8 cellular contexts compared by ENCODE assay signal in the genomic region with DNA sequence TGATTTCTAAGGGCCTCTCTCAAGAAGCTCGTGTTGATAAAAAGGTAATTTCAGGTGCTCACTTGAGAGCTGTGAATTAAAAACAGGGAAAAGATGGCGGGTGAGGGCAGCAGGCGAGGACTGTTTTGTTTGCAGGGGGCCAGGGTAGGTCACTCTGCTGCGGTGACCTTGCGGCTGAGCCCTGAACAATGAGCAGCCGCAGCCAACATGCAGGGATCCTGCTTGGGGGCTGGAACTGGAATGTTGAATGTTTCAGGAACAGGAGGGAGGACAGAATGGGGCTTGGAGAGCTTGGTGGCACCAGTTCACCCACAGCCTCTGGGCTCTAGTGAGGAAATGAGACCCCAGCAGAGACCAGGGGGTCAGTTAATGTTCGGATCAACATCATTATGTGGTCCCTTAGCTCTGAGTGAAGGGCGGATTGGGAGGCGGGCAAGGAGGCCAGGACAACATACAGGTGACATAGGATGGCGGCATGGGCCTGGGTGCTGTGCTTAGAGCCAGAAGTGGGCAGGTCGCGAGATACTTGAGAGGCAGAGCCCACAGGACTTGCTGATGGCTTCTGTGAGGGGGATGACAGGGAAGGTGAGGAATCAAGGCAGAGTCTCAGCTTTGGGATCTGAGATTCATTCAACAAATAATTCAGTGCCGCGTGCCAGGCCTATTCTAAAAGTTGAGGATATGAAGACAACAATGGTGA.
DNase-seq lines count a peak whose midpoint lies in the region; ATAC-seq, FAIRE-seq and TF ChIP-seq lines count a peak whose summit lies in the region.
"Not testable (repeated sequence)": the region's sequence is repeated elsewhere in the genome, so short reads cannot be mapped to it uniquely, and the experiment has no call there.

No MANE protein-coding gene starts in this region.

- H3K27me3 Mint-ChIP-seq in CD14-positive monocyte (ENCODE audit: low read depth in 3 of 3); activated B cell treated with CpG ODN at 0.5 μM for 24 hours; natural killer cell treated with Interleukin-12 subunit alpha and Interleukin-12 subunit beta and Interleukin-15 and Interleukin-18, amount 100 ng/mL, for 72 hours: not testable (repeated sequence)

- TF ChIP-seq EP300 in GM12878 (IDR thresholded peaks at IDR 0.05; ENCODE audit: borderline replicate concordance in 1 of 2, control insufficient read depth in 1 of 2, low read depth in 2 of 2, low read length in 2 of 2): not testable (repeated sequence)

- peak overlapping the region in 5 of 7 donors; percentile 46 to 93 (median 91) for H3K27ac Mint-ChIP-seq in CD14-positive monocyte
- H3K27ac Mint-ChIP-seq in activated B cell treated with CpG ODN at 0.5 μM for 24 hours: not testable (repeated sequence)
- H3K27ac Mint-ChIP-seq in natural killer cell treated with Interleukin-12 subunit alpha and Interleukin-12 subunit beta and Interleukin-15 and Interleukin-18, amount 100 ng/mL, for 72 hours: peak overlapping the region; percentile 81 to 87
- H3K27ac Mint-ChIP-seq in stimulated activated effector memory CD8-positive, alpha-beta T cell treated with anti-CD3 and anti-CD28 coated beads, Interleukin-12 subunit alpha, Interleukin-12 subunit beta, amount 100 ng/mL, for 72 hours: peak overlapping the region; percentile 98

- not testable (repeated sequence) for H3K4me1 ChIP-seq in HEK293 (ENCODE audit: control insufficient read depth, insufficient read depth, low read length)
- H3K4me1 ChIP-seq in GM12878 (ENCODE audit: control insufficient read depth, insufficient read depth, low read length): peaks cover 15% of the 10 kb centered on the region

- CTCF ChIA-PET in HEK293 (lab: Yijun Ruan, JAX) (interaction anchor here (0.6 to 1.0 kb wide), 2 partner anchors 10 to 798 kb away, joined by 3 to 8 read pairs; no protein-coding TSS in a partner anchor), GM12878 (lab: Yijun Ruan, JAX) (interaction anchor here (1.3 to 1.7 kb wide), 3 partner anchors 10 to 94 kb away, joined by 3 to 5 read pairs (median 3); no protein-coding TSS in a partner anchor)
- CTCF ChIA-PET in activated B cell treated with CpG ODN at 0.5 μM for 24 hours (lab: Charles Lee): not testable (repeated sequence)

- not testable (repeated sequence) for H3K9ac ChIP-seq in GM12878 (ENCODE audit: control insufficient read depth, insufficient read depth, low read length)

- not testable (repeated sequence) for H3K27me3 ChIP-seq in GM12878 (replicated peaks in 1 of 2; ENCODE audit: control insufficient read depth in 2 of 2, insufficient read depth in 2 of 2, low read length in 1 of 2)

- peaks cover 25% of the 10 kb centered on the region for H3K79me2 ChIP-seq in GM12878 (ENCODE audit: control insufficient read depth, insufficient read depth, low read length)

- not testable (repeated sequence) for TF ChIP-seq CTCF in CD14-positive monocyte (IDR thresholded peaks at IDR 0.05); HEK293 (tag by site-specific recombination; IDR thresholded peaks at IDR 0.05); activated B cell treated with CpG ODN at 0.5 μM for 24 hours (IDR thresholded peaks at IDR 0.05); GM12878 (IDR thresholded peaks at IDR 0.05 in 2 of 3, conservative IDR thresholded peaks at IDR 0.05 in 1 of 3; ENCODE audit: control insufficient read depth in 2 of 3, extremely low read depth in 1 of 3, insufficient read depth in 1 of 3, low read depth in 3 of 3, low read length in 3 of 3)

- H3K4me1 Mint-ChIP-seq in CD14-positive monocyte (peaks cover 54% of the 10 kb centered on the region), activated B cell treated with CpG ODN at 0.5 μM for 24 hours (peaks cover 32% of the 10 kb centered on the region)
- peaks cover 11 to 20% of the 10 kb centered on the region in 2 donors for H3K4me1 Mint-ChIP-seq in natural killer cell treated with Interleukin-12 subunit alpha and Interleukin-12 subunit beta and Interleukin-15 and Interleukin-18, amount 100 ng/mL, for 72 hours (ENCODE audit: low read depth in 2 of 2)
- peaks cover 20% of the 10 kb centered on the region for H3K4me1 Mint-ChIP-seq in stimulated activated effector memory CD8-positive, alpha-beta T cell treated with anti-CD3 and anti-CD28 coated beads, Interleukin-12 subunit alpha, Interleukin-12 subunit beta, amount 100 ng/mL, for 72 hours

- H3K4me3 ChIP-seq in HEK293 (ENCODE audit: low read depth, low read length); GM12878: not testable (repeated sequence)

- not testable (repeated sequence) for H3K36me3 ChIP-seq in HEK293 (ENCODE audit: control insufficient read depth in 2 of 2, insufficient read depth in 1 of 2, low read length in 2 of 2); GM12878 (ENCODE audit: control insufficient read depth in 2 of 2, insufficient read depth in 2 of 2, low read length in 1 of 2)

- H2AFZ ChIP-seq in GM12878 (ENCODE audit: control insufficient read depth, low read depth, low read length): not testable (repeated sequence)

- WGBS in GM12878 (ENCODE audit: insufficient coverage, insufficient replicate concordance, low lambda C conversion rate, missing lambda C conversion rate): 89% methylated on average over 14 of the region's 14 CpGs

- H3K9me3 ChIP-seq in HEK293 (ENCODE audit: control insufficient read depth, insufficient read depth, low read depth, low read length); GM12878 (replicated peaks; ENCODE audit: control insufficient read depth, insufficient read depth, low read length): not testable (repeated sequence)

- intact Hi-C loops in CD14-positive monocyte (cut with micrococcal nuclease); GM12878 (cut with micrococcal nuclease; ENCODE audit: unreplicated experiment): not testable (repeated sequence)
- intact Hi-C loops in activated B cell treated with CpG ODN at 0.5 μM for 24 hours (cut with micrococcal nuclease): loop anchor here (5.0 kb wide), 1 partner anchor 93 kb away; a partner anchor contains a TSS

- not testable (repeated sequence) for H4K20me1 ChIP-seq in GM12878 (ENCODE audit: control insufficient read depth, insufficient read depth)

- not testable (repeated sequence) for ATAC-seq in activated B cell treated with CpG ODN at 0.5 μM for 24 hours (ENCODE audit: low read depth); GM12878; natural killer cell treated with Interleukin-12 subunit alpha and Interleukin-12 subunit beta and Interleukin-15 and Interleukin-18, amount 100 ng/mL, for 72 hours; stimulated activated effector memory CD8-positive, alpha-beta T cell treated with anti-CD3 and anti-CD28 coated beads, Interleukin-12 subunit alpha, Interleukin-12 subunit beta, amount 100 ng/mL, for 72 hours

- not testable (repeated sequence) for TF ChIP-seq RAD21 in GM12878 (IDR thresholded peaks at IDR 0.05; ENCODE audit: insufficient read depth, low read depth, low read length)

- not testable (repeated sequence) for H3K36me3 Mint-ChIP-seq in CD14-positive monocyte; activated B cell treated with CpG ODN at 0.5 μM for 24 hours (ENCODE audit: low read depth); natural killer cell treated with Interleukin-12 subunit alpha and Interleukin-12 subunit beta and Interleukin-15 and Interleukin-18, amount 100 ng/mL, for 72 hours
- peaks cover 31% of the 10 kb centered on the region for H3K36me3 Mint-ChIP-seq in stimulated activated effector memory CD8-positive, alpha-beta T cell treated with anti-CD3 and anti-CD28 coated beads, Interleukin-12 subunit alpha, Interleukin-12 subunit beta, amount 100 ng/mL, for 72 hours

- POLR2A ChIA-PET in HEK293 (lab: Yijun Ruan, JAX); activated B cell treated with CpG ODN at 0.5 μM for 24 hours (lab: Charles Lee): not testable (repeated sequence)
- POLR2A ChIA-PET in GM12878 (lab: Charles Lee): interaction anchor here (0.6 to 1.1 kb wide), 3 partner anchors 31 to 129 kb away, joined by 3 to 5 read pairs (median 4); no protein-coding TSS in a partner anchor

- SMC1A ChIA-PET in GM12878 (lab: Charles Lee; ENCODE audit: uncharacterized antibody, unreplicated experiment): not testable (repeated sequence)

- not testable (repeated sequence) for FAIRE-seq in GM12878 (lab: Jason Lieb, UNC)

- not testable (repeated sequence) for BruUV-seq in GM12878 (replicated peaks; lab: Mats Ljungman, UMichigan)

- H3K27ac ChIP-seq in HEK293 (ENCODE audit: extremely low read depth, low read depth, low read length); GM12878 (ENCODE audit: control insufficient read depth, insufficient read depth): not testable (repeated sequence)

- H3K4me2 ChIP-seq in GM12878 (ENCODE audit: control insufficient read depth, insufficient read depth): peak overlapping the region; percentile 71; the same call in 1 of the 2 replicates

- not testable (repeated sequence) for TF ChIP-seq POLR2A in GM12878 (IDR thresholded peaks at IDR 0.05; ENCODE audit: low read depth, low read length)

- in situ Hi-C loops in GM12878 (cut with MboI): not testable (repeated sequence)

- H3K9me3 Mint-ChIP-seq in CD14-positive monocyte; activated B cell treated with CpG ODN at 0.5 μM for 24 hours; natural killer cell treated with Interleukin-12 subunit alpha and Interleukin-12 subunit beta and Interleukin-15 and Interleukin-18, amount 100 ng/mL, for 72 hours; stimulated activated effector memory CD8-positive, alpha-beta T cell treated with anti-CD3 and anti-CD28 coated beads, Interleukin-12 subunit alpha, Interleukin-12 subunit beta, amount 100 ng/mL, for 72 hours: not testable (repeated sequence)

- DNase-seq in CD14-positive monocyte (ENCODE audit: low spot score); activated B cell treated with CpG ODN at 0.5 μM for 24 hours; GM12878 (ENCODE audit: low read depth, low spot score); natural killer cell treated with Interleukin-12 subunit alpha and Interleukin-12 subunit beta and Interleukin-15 and Interleukin-18, amount 100 ng/mL, for 72 hours (ENCODE audit: low spot score); stimulated activated effector memory CD8-positive, alpha-beta T cell treated with anti-CD3 and anti-CD28 coated beads, Interleukin-12 subunit alpha, Interleukin-12 subunit beta, amount 100 ng/mL, for 72 hours (ENCODE audit: low spot score in 2 of 2): not testable (repeated sequence)
- peak; percentile 15 to 16 for DNase-seq in activated T-cell treated with anti-CD3 and anti-CD28 coated beads, Interleukin-2, amount 50 U/mL, for 48 hours
- peak; percentile 52 for DNase-seq in islet precursor cell

- RAD21 ChIA-PET in GM12878 (lab: Charles Lee; ENCODE audit: unreplicated experiment): not testable (repeated sequence)

- not testable (repeated sequence) for H3K4me3 Mint-ChIP-seq in CD14-positive monocyte
- H3K4me3 Mint-ChIP-seq in activated B cell treated with CpG ODN at 0.5 μM for 24 hours: peak overlapping the region; percentile 99
- H3K4me3 Mint-ChIP-seq in natural killer cell treated with Interleukin-12 subunit alpha and Interleukin-12 subunit beta and Interleukin-15 and Interleukin-18, amount 100 ng/mL, for 72 hours: peak overlapping the region; percentile 89
- peak overlapping the region; percentile 94 for H3K4me3 Mint-ChIP-seq in stimulated activated effector memory CD8-positive, alpha-beta T cell treated with anti-CD3 and anti-CD28 coated beads, Interleukin-12 subunit alpha, Interleukin-12 subunit beta, amount 100 ng/mL, for 72 hours
